ENCODE assay signal across 9 cellular contexts in genomic region chr3:161508852-161509477, GRCh38. TPM values are rescaled to one million over a fixed set of nuclear protein-coding genes. Genes with fewer than 3 reads are reported as not detected.
A peak's percentile ranks its signal among the peaks of the same experiment; 100 is the strongest.
DNase-seq lines count a peak whose midpoint lies in the region; ATAC-seq and TF ChIP-seq lines count a peak whose summit lies in the region.
"Had no signal": no experiment of that assay in that cellular context is flagged by ENCODE, and none has a peak within 500 bp of the region (broad histone marks: within the 10 kb centered on the region; RNA-seq: fewer than 3 reads in every experiment).

No MANE protein-coding gene starts in this region.

- ATAC-seq in HG02938 (IDR thresholded peaks at IDR 0.05; ENCODE audit: unreplicated experiment) (peak; percentile 90), T-cell (replicated peaks in 1 of 4) (no peak)

- CTCF ChIA-PET in T-cell (lab: Charles Lee): interaction anchor here in 1 of 2 donors (0.6 kb wide), 1 partner anchor 53 kb away, joined by 5 read pairs; no protein-coding TSS in a partner anchor

- intact Hi-C loops in activated T-helper 2 cell treated with anti-CD3 and anti-CD28 coated beads, Interferon-gamma antibody, Interleukin-2, Interleukin-4, amounts not matched to agents 10 μg/mL and 5 μg/mL and 100 μg/mL, durations not matched to agents 14 hours and 24 hours and 36 hours (cut with micrococcal nuclease): no loop called here

- no peaks in the 10 kb centered on the region for H3K4me1 Mint-ChIP-seq in glutamatergic neuron (ENCODE audit: low read depth, unreplicated experiment)
- no peaks in the 10 kb centered on the region for H3K4me1 Mint-ChIP-seq in activated T-helper 2 cell treated with anti-CD3 and anti-CD28 coated beads, Interferon-gamma antibody, Interleukin-2, Interleukin-4, amounts not matched to agents 10 μg/mL and 5 μg/mL and 100 μg/mL, durations not matched to agents 14 hours and 24 hours and 36 hours (ENCODE audit: low read depth)
- no peaks in the 10 kb centered on the region for H3K4me1 Mint-ChIP-seq in T-cell
- H3K4me1 Mint-ChIP-seq: CD4-positive, CD25-positive, alpha-beta regulatory T cell had no signal

- no peaks in the 10 kb centered on the region for H3K9me3 Mint-ChIP-seq in glutamatergic neuron (ENCODE audit: unreplicated experiment)
- no peaks in the 10 kb centered on the region for H3K9me3 Mint-ChIP-seq in activated T-helper 2 cell treated with anti-CD3 and anti-CD28 coated beads, Interferon-gamma antibody, Interleukin-2, Interleukin-4, amounts not matched to agents 10 μg/mL and 5 μg/mL and 100 μg/mL, durations not matched to agents 14 hours and 24 hours and 36 hours
- H3K9me3 Mint-ChIP-seq in T-cell: no peaks in the 10 kb centered on the region

- peak; percentile 38 for DNase-seq in NCI-H2196 (lab: John Stamatoyannopoulos, UW; ENCODE audit: unreplicated experiment)
- DNase-seq in NCI-H2196 treated with DMSO at 0.1 percent for 48 hours (lab: John Stamatoyannopoulos, UW; ENCODE audit: unreplicated experiment): no peak
- peak; percentile 4 for DNase-seq in NCI-H460 (ENCODE audit: extremely low read depth, low read depth)
- no peak for DNase-seq in glutamatergic neuron
- no peak for DNase-seq in activated T-helper 2 cell treated with anti-CD3 and anti-CD28 coated beads, Interferon-gamma antibody, Interleukin-2, Interleukin-4, amounts not matched to agents 10 μg/mL and 5 μg/mL and 100 μg/mL, durations not matched to agents 14 hours and 24 hours and 36 hours (ENCODE audit: low spot score)
- DNase-seq in T-cell: no peak
- no peak for DNase-seq in T-helper 1 cell

- POLR2A ChIA-PET in T-cell (lab: Charles Lee): no interaction called here

- H3K4me3 Mint-ChIP-seq in glutamatergic neuron (ENCODE audit: unreplicated experiment): no peak overlapping the region
- no peak overlapping the region for H3K4me3 Mint-ChIP-seq in activated T-helper 2 cell treated with anti-CD3 and anti-CD28 coated beads, Interferon-gamma antibody, Interleukin-2, Interleukin-4, amounts not matched to agents 10 μg/mL and 5 μg/mL and 100 μg/mL, durations not matched to agents 14 hours and 24 hours and 36 hours (ENCODE audit: low read depth)
- no peak overlapping the region for H3K4me3 Mint-ChIP-seq in T-cell
- H3K4me3 Mint-ChIP-seq: CD4-positive, CD25-positive, alpha-beta regulatory T cell had no signal

- H3K27me3 Mint-ChIP-seq in glutamatergic neuron (ENCODE audit: unreplicated experiment) (no peaks in the 10 kb centered on the region), T-cell (peaks cover 0 to 11% of the 10 kb centered on the region in 2 donors)
- no peaks in the 10 kb centered on the region for H3K27me3 Mint-ChIP-seq in activated T-helper 2 cell treated with anti-CD3 and anti-CD28 coated beads, Interferon-gamma antibody, Interleukin-2, Interleukin-4, amounts not matched to agents 10 μg/mL and 5 μg/mL and 100 μg/mL, durations not matched to agents 14 hours and 24 hours and 36 hours (ENCODE audit: low read depth)

- TF ChIP-seq CTCF in glutamatergic neuron (IDR thresholded peaks at IDR 0.05; ENCODE audit: partially characterized antibody, unreplicated experiment): peak; percentile 46

- no peaks in the 10 kb centered on the region for H3K36me3 Mint-ChIP-seq in glutamatergic neuron (ENCODE audit: unreplicated experiment)
- no peaks in the 10 kb centered on the region for H3K36me3 Mint-ChIP-seq in activated T-helper 2 cell treated with anti-CD3 and anti-CD28 coated beads, Interferon-gamma antibody, Interleukin-2, Interleukin-4, amounts not matched to agents 10 μg/mL and 5 μg/mL and 100 μg/mL, durations not matched to agents 14 hours and 24 hours and 36 hours (ENCODE audit: low read depth)
- H3K36me3 Mint-ChIP-seq in T-cell: no peaks in the 10 kb centered on the region
- H3K36me3 Mint-ChIP-seq: CD4-positive, CD25-positive, alpha-beta regulatory T cell had no signal

- no peak overlapping the region for H3K27ac Mint-ChIP-seq in glutamatergic neuron (ENCODE audit: unreplicated experiment)
- no peak overlapping the region for H3K27ac Mint-ChIP-seq in activated T-helper 2 cell treated with anti-CD3 and anti-CD28 coated beads, Interferon-gamma antibody, Interleukin-2, Interleukin-4, amounts not matched to agents 10 μg/mL and 5 μg/mL and 100 μg/mL, durations not matched to agents 14 hours and 24 hours and 36 hours
- H3K27ac Mint-ChIP-seq in T-cell: no peak overlapping the region
- H3K27ac Mint-ChIP-seq: CD4-positive, CD25-positive, alpha-beta regulatory T cell had no signal

RNA-seq across cellular contexts. Expression of gene OTOL1, which starts 12.4 kb away (rescaled TPM):
- not detected in 2 replicates for total RNA-seq in NCI-H460 (2014; rRNA removed; shearing (Covaris generic))
- not detected in 2 replicates for polyA plus RNA-seq in NCI-H460 (2014; cell fraction: nucleus; rRNA removed)
- total RNA-seq in glutamatergic neuron (ENCODE audit: unreplicated experiment) (not detected), T-cell (not detected)
- total RNA-seq in activated T-helper 2 cell treated with anti-CD3 and anti-CD28 coated beads, Interferon-gamma antibody, Interleukin-2, Interleukin-4, amounts not matched to agents 10 μg/mL and 5 μg/mL and 100 μg/mL, durations not matched to agents 14 hours and 24 hours and 36 hours: not detected in 2 replicates
- total RNA-seq: CD4-positive, CD25-positive, alpha-beta regulatory T cell had no signal
- polyA plus RNA-seq: CD4-positive, CD25-positive, alpha-beta regulatory T cell had no signal

Comparison
In these comparisons a context has a peak if more than half of its experiments do, and no peak if none do; other contexts are left out.
1. DNase-seq: peak in NCI-H2196 (single experiment) and NCI-H460 (single experiment); none in NCI-H2196 treated with DMSO at 0.1 percent for 48 hours (single experiment), glutamatergic neuron (single experiment), activated T-helper 2 cell treated with anti-CD3 and anti-CD28 coated beads, Interferon-gamma antibody, Interleukin-2, Interleukin-4, amounts not matched to agents 10 μg/mL and 5 μg/mL and 100 μg/mL, durations not matched to agents 14 hours and 24 hours and 36 hours (single experiment), T-cell (0 of 34) and T-helper 1 cell (0 of 5).